Comparison of ENCODE assay signal across 1 cellular context in genomic region chr17:30506423-30506822, GRCh38.
TF ChIP-seq lines count a peak whose summit lies in the region.

No MANE protein-coding gene starts in this region.

TF ChIP-seq in GM23338, 12 proteins besides CTCF, POLR2A, EP300 and RAD21 (continued from another document):
- TF ChIP-seq, protein P1, sequence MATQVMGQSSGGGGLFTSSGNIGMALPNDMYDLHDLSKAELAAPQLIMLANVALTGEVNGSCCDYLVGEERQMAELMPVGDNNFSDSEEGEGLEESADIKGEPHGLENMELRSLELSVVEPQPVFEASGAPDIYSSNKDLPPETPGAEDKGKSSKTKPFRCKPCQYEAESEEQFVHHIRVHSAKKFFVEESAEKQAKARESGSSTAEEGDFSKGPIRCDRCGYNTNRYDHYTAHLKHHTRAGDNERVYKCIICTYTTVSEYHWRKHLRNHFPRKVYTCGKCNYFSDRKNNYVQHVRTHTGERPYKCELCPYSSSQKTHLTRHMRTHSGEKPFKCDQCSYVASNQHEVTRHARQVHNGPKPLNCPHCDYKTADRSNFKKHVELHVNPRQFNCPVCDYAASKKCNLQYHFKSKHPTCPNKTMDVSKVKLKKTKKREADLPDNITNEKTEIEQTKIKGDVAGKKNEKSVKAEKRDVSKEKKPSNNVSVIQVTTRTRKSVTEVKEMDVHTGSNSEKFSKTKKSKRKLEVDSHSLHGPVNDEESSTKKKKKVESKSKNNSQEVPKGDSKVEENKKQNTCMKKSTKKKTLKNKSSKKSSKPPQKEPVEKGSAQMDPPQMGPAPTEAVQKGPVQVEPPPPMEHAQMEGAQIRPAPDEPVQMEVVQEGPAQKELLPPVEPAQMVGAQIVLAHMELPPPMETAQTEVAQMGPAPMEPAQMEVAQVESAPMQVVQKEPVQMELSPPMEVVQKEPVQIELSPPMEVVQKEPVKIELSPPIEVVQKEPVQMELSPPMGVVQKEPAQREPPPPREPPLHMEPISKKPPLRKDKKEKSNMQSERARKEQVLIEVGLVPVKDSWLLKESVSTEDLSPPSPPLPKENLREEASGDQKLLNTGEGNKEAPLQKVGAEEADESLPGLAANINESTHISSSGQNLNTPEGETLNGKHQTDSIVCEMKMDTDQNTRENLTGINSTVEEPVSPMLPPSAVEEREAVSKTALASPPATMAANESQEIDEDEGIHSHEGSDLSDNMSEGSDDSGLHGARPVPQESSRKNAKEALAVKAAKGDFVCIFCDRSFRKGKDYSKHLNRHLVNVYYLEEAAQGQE (IDR thresholded peaks at IDR 0.05; ENCODE audit: unreplicated experiment): no peak
- TF ChIP-seq ZNF462 (CRISPR knock-in tag; IDR thresholded peaks at IDR 0.05): no peak
